In genomic region chr6:136212616-136213396, GRCh38 we compare ENCODE assay signal across 1 cellular context.
TF ChIP-seq lines count a peak whose summit lies in the region.

No MANE protein-coding gene starts in this region.

TF ChIP-seq in IMR-90, 13 proteins besides CTCF, POLR2A, EP300 and RAD21 (continued from another document):
- no peak for TF ChIP-seq ELK1 (IDR thresholded peaks at IDR 0.05; ENCODE audit: borderline replicate concordance, low read depth, low read length)
- TF ChIP-seq CHD1 (IDR thresholded peaks at IDR 0.05; ENCODE audit: low read depth, low read length) = no peak
- no peak for TF ChIP-seq NFE2L2 (IDR thresholded peaks at IDR 0.05; ENCODE audit: low read depth, low read length)
- no peak for TF ChIP-seq MAFK (IDR thresholded peaks at IDR 0.05; ENCODE audit: low read depth, low read length)
- TF ChIP-seq MXI1 (IDR thresholded peaks at IDR 0.05; ENCODE audit: borderline replicate concordance, low read depth, low read length) = no peak
- TF ChIP-seq SMC3 (IDR thresholded peaks at IDR 0.05; ENCODE audit: low read depth, low read length) = no peak
- TF ChIP-seq MAZ (IDR thresholded peaks at IDR 0.05; ENCODE audit: borderline replicate concordance, low read depth, low read length) = no peak
- no peak for TF ChIP-seq USF2 (IDR thresholded peaks at IDR 0.05; ENCODE audit: low read depth, low read length)
